Comparison of ENCODE assay signal across 29 cellular contexts in genomic region chr7:113794573-113794972, GRCh38.
"Had no signal": no experiment of that assay in that cellular context is flagged by ENCODE, and none has a peak within 500 bp of the region (broad histone marks: within the 10 kb centered on the region; RNA-seq: fewer than 3 reads in every experiment).

No MANE protein-coding gene starts in this region.

- DNase-seq: stimulated activated CD4-positive, alpha-beta T cell treated with anti-CD3 and anti-CD28 coated beads, Interleukin-2, amount 100 ng/mL, for 48 hours; stimulated activated CD4-positive, alpha-beta T cell treated with anti-CD3 and anti-CD28 coated beads, Interleukin-4, amount 100 ng/mL, for 1 hour; stimulated activated CD4-positive, alpha-beta T cell treated with anti-CD3 and anti-CD28 coated beads, Interleukin-4, amount 100 ng/mL, for 24 hours; stimulated activated CD4-positive, alpha-beta T cell treated with anti-CD3 and anti-CD28 coated beads, Interleukin-4, amount 100 ng/mL, for 4 hours; stimulated activated CD8-positive, alpha-beta memory T cell treated with anti-CD3 and anti-CD28 coated beads, Interleukin-4, amount 100 ng/mL, for 48 hours; stimulated activated naive B cell treated with anti-CD40 and anti-IgM and Interleukin-4, amounts not matched to agents 10 μg/mL and 1 μg/mL and 100 μg/mL, for 72 hours; stimulated activated naive CD4-positive, alpha-beta T cell; stimulated activated naive CD4-positive, alpha-beta T cell treated with Interleukin-2 at 50 U/mL for 16 hours; stimulated activated naive CD8-positive, alpha-beta T cell treated with anti-CD3 and anti-CD28 coated beads, Interleukin-15, amount 100 ng/mL, for 72 hours; stimulated activated naive CD8-positive, alpha-beta T cell treated with anti-CD3 and anti-CD28 coated beads, Interleukin-15, Interleukin-2, amounts not matched to agents 100 U/mL and 50 U/mL, for 24 hours; stomach; substantia nigra; testis; thyroid gland; tibial artery; transverse colon; trophoblast cell; upper lobe of left lung; upper lobe of right lung; uterus had no signal

- H3K4me1 ChIP-seq: stomach, suprapubic skin, testis, thyroid gland, tibial nerve, transverse colon, upper lobe of left lung, upper lobe of right lung, uterus, vagina had no signal

- H3K4me1 Mint-ChIP-seq: stimulated activated effector memory CD8-positive, alpha-beta T cell treated with anti-CD3 and anti-CD28 coated beads, Interleukin-12 subunit alpha, Interleukin-12 subunit beta, amount 100 ng/mL, for 72 hours; stimulated activated memory B cell treated with anti-CD40 and anti-IgM and Interleukin-4, amounts not matched to agents 10 μg/mL and 1 μg/mL and 100 μg/mL, for 72 hours; stimulated activated naive B cell treated with anti-CD40 and anti-IgM and Interleukin-4, amounts not matched to agents 10 μg/mL and 1 μg/mL and 100 μg/mL, for 72 hours; stimulated activated naive CD8-positive, alpha-beta T cell treated with anti-CD3 and anti-CD28 coated beads, Interleukin-15, amount 100 ng/mL, for 72 hours had no signal

- H3K36me3 Mint-ChIP-seq: stimulated activated effector memory CD8-positive, alpha-beta T cell treated with anti-CD3 and anti-CD28 coated beads, Interleukin-12 subunit alpha, Interleukin-12 subunit beta, amount 100 ng/mL, for 72 hours; stimulated activated memory B cell treated with anti-CD40 and anti-IgM and Interleukin-4, amounts not matched to agents 10 μg/mL and 1 μg/mL and 100 μg/mL, for 72 hours; stimulated activated naive B cell treated with anti-CD40 and anti-IgM and Interleukin-4, amounts not matched to agents 10 μg/mL and 1 μg/mL and 100 μg/mL, for 72 hours; type B pancreatic cell had no signal

- H3K9me3 Mint-ChIP-seq: stimulated activated naive CD8-positive, alpha-beta T cell treated with anti-CD3 and anti-CD28 coated beads, Interleukin-15, Interleukin-2, amounts not matched to agents 100 ng/mL and 50 ng/mL, for 24 hours had no signal

- FAIRE-seq: urothelium cell line had no signal

- H3K27ac ChIP-seq: stomach, suprapubic skin, testis, thoracic aorta, thyroid gland, tibial artery, tibial nerve, transverse colon, upper lobe of left lung, upper lobe of right lung, uterus, vagina had no signal

- H3K36me3 ChIP-seq: stomach, suprapubic skin, thoracic aorta, thyroid gland, tibial artery, tibial nerve, transverse colon, upper lobe of left lung, upper lobe of right lung, uterus, vagina had no signal

- H3K27ac Mint-ChIP-seq: stimulated activated effector memory CD8-positive, alpha-beta T cell treated with anti-CD3 and anti-CD28 coated beads, Interleukin-12 subunit alpha, Interleukin-12 subunit beta, amount 100 ng/mL, for 72 hours; stimulated activated memory B cell treated with anti-CD40 and anti-IgM and Interleukin-4, amounts not matched to agents 10 μg/mL and 1 μg/mL and 100 μg/mL, for 72 hours; stimulated activated naive B cell treated with anti-CD40 and anti-IgM and Interleukin-4, amounts not matched to agents 10 μg/mL and 1 μg/mL and 100 μg/mL, for 72 hours; stimulated activated naive CD8-positive, alpha-beta T cell treated with anti-CD3 and anti-CD28 coated beads, Interleukin-15, amount 100 ng/mL, for 72 hours; stimulated activated naive CD8-positive, alpha-beta T cell treated with anti-CD3 and anti-CD28 coated beads, Interleukin-15, Interleukin-2, amounts not matched to agents 100 ng/mL and 50 ng/mL, for 24 hours; type B pancreatic cell had no signal

- H3K9me3 ChIP-seq: stomach, suprapubic skin, testis, thoracic aorta, thyroid gland, tibial artery, tibial nerve, transverse colon, upper lobe of left lung, upper lobe of right lung, uterus, vagina had no signal

- ATAC-seq: stimulated activated effector memory CD8-positive, alpha-beta T cell treated with anti-CD3 and anti-CD28 coated beads, Interleukin-12 subunit alpha, Interleukin-12 subunit beta, amount 100 ng/mL, for 72 hours; stimulated activated memory B cell treated with anti-CD40 and anti-IgM and Interleukin-4, amounts not matched to agents 10 μg/mL and 1 μg/mL and 100 μg/mL, for 72 hours; stimulated activated naive B cell treated with anti-CD40 and anti-IgM and Interleukin-4, amounts not matched to agents 10 μg/mL and 1 μg/mL and 100 μg/mL, for 72 hours; stimulated activated naive CD8-positive, alpha-beta T cell treated with anti-CD3 and anti-CD28 coated beads, Interleukin-15, amount 100 ng/mL, for 72 hours; stimulated activated naive CD8-positive, alpha-beta T cell treated with anti-CD3 and anti-CD28 coated beads, Interleukin-15, Interleukin-2, amounts not matched to agents 100 U/mL and 50 U/mL, for 24 hours; upper lobe of right lung had no signal

- H3K27me3 Mint-ChIP-seq: stimulated activated memory B cell treated with anti-CD40 and anti-IgM and Interleukin-4, amounts not matched to agents 10 μg/mL and 1 μg/mL and 100 μg/mL, for 72 hours; stimulated activated naive B cell treated with anti-CD40 and anti-IgM and Interleukin-4, amounts not matched to agents 10 μg/mL and 1 μg/mL and 100 μg/mL, for 72 hours; stimulated activated naive CD8-positive, alpha-beta T cell treated with anti-CD3 and anti-CD28 coated beads, Interleukin-15, amount 100 ng/mL, for 72 hours; stimulated activated naive CD8-positive, alpha-beta T cell treated with anti-CD3 and anti-CD28 coated beads, Interleukin-15, Interleukin-2, amounts not matched to agents 100 ng/mL and 50 ng/mL, for 24 hours; type B pancreatic cell had no signal

- H3K4me3 ChIP-seq: stomach, suprapubic skin, testis, thoracic aorta, thyroid gland, tibial artery, tibial nerve, transverse colon, upper lobe of left lung, upper lobe of right lung, uterus, vagina had no signal

- H3K4me3 Mint-ChIP-seq: stimulated activated effector memory CD8-positive, alpha-beta T cell treated with anti-CD3 and anti-CD28 coated beads, Interleukin-12 subunit alpha, Interleukin-12 subunit beta, amount 100 ng/mL, for 72 hours; stimulated activated memory B cell treated with anti-CD40 and anti-IgM and Interleukin-4, amounts not matched to agents 10 μg/mL and 1 μg/mL and 100 μg/mL, for 72 hours; stimulated activated naive B cell treated with anti-CD40 and anti-IgM and Interleukin-4, amounts not matched to agents 10 μg/mL and 1 μg/mL and 100 μg/mL, for 72 hours; stimulated activated naive CD8-positive, alpha-beta T cell treated with anti-CD3 and anti-CD28 coated beads, Interleukin-15, amount 100 ng/mL, for 72 hours; stimulated activated naive CD8-positive, alpha-beta T cell treated with anti-CD3 and anti-CD28 coated beads, Interleukin-15, Interleukin-2, amounts not matched to agents 100 ng/mL and 50 ng/mL, for 24 hours; type B pancreatic cell had no signal

- H3K27me3 ChIP-seq: stomach, suprapubic skin, testis, thyroid gland, tibial artery, tibial nerve, transverse colon, upper lobe of left lung, upper lobe of right lung, uterus, vagina had no signal
